Comparison of ENCODE assay signal across 20 cellular contexts in the genomic region with DNA sequence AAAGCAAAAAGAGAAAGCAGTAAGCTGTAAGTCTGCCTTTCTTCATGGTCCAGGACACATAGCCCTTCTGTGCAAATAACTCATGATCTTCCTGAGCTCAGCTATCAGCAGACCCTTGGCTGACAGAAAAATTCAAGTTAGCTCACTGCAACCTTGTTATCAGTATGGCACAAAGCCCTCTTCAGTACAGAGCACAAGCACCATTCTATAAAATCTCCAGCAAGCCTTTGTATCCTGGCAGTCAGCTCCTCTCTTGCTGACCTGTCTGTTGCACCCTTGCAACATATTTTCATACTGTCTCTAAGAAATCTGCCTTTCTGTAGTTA. TPM values are rescaled to one million over a fixed set of nuclear protein-coding genes. Genes with fewer than 3 reads are reported as not detected.
A peak's percentile ranks its signal among the peaks of the same experiment; 100 is the strongest.
DNase-seq lines count a peak whose midpoint lies in the region; ATAC-seq, FAIRE-seq and TF ChIP-seq lines count a peak whose summit lies in the region.
"Had no signal": no experiment of that assay in that cellular context is flagged by ENCODE, and none has a peak within 500 bp of the region (broad histone marks: within the 10 kb centered on the region; RNA-seq: fewer than 3 reads in every experiment).

No MANE protein-coding gene starts in this region.

- SMC1A ChIA-PET in GM12878 (lab: Charles Lee; ENCODE audit: uncharacterized antibody, unreplicated experiment): interaction anchor here (0.9 to 1.2 kb wide), 4 partner anchors 9 to 74 kb away, joined by 3 to 4 read pairs (median 4); no protein-coding TSS in a partner anchor

- no peak for TF ChIP-seq POLR2A in GM12878 (IDR thresholded peaks at IDR 0.05; ENCODE audit: low read depth, low read length)

- peaks cover 48% of the 10 kb centered on the region for H3K79me2 ChIP-seq in GM12878 (ENCODE audit: control insufficient read depth, insufficient read depth, low read length)

- H4K20me1 ChIP-seq in GM12878 (ENCODE audit: control insufficient read depth, insufficient read depth): no peaks in the 10 kb centered on the region

- no peak for TF ChIP-seq EP300 in GM12878 (IDR thresholded peaks at IDR 0.05; ENCODE audit: borderline replicate concordance in 1 of 2, control insufficient read depth in 1 of 2, low read depth in 2 of 2, low read length in 2 of 2)

- H3K4me3 ChIP-seq in HUES64 (ENCODE audit: low read length) (no peak overlapping the region), GM12878 (no peak overlapping the region)
- H3K4me3 ChIP-seq in effector memory CD4-positive, alpha-beta T cell (ENCODE audit: insufficient read depth, low read depth, low read length, poor library complexity, severe bottlenecking): no peak overlapping the region
- H3K4me3 ChIP-seq: skin epidermis, tibial nerve had no signal

- RAD21 ChIA-PET in GM12878 (lab: Charles Lee; ENCODE audit: unreplicated experiment): interaction anchor here (1.0 to 1.2 kb wide), 2 partner anchors 14 to 30 kb away, joined by 3 read pairs; a partner anchor contains a TSS

- TF ChIP-seq RAD21 in GM12878 (IDR thresholded peaks at IDR 0.05; ENCODE audit: insufficient read depth, low read depth, low read length): no peak

- H3K36me3 ChIP-seq in HUES64 (ENCODE audit: insufficient read depth, low read length) (no peaks in the 10 kb centered on the region), GM12878 (ENCODE audit: control insufficient read depth in 2 of 2, insufficient read depth in 2 of 2, low read length in 1 of 2) (peaks cover 0 to 2% of the 10 kb centered on the region in 2 experiments; a peak in 1 of 4 replicates)
- no peaks in the 10 kb centered on the region for H3K36me3 ChIP-seq in effector memory CD4-positive, alpha-beta T cell (ENCODE audit: control insufficient read depth, insufficient read depth, low read length)
- H3K36me3 ChIP-seq: BE2C, tibial nerve had no signal

- intact Hi-C loops in GM12878 (cut with micrococcal nuclease; ENCODE audit: unreplicated experiment): no loop called here

- in situ Hi-C loops in Caki2 (cut with HindIII; ENCODE audit: low pct_unique_long_range_greater_than_20kb, low sequenced_read_pairs) (no loop called here), GM12878 (cut with MboI) (no loop called here)

- FAIRE-seq in GM12878 (lab: Jason Lieb, UNC): no peak
- FAIRE-seq: bronchial epithelial cell had no signal

- H3K27me3 ChIP-seq in HUES64 (ENCODE audit: insufficient read depth, low read length) (no peaks in the 10 kb centered on the region), GM12878 (replicated peaks in 1 of 2; ENCODE audit: control insufficient read depth in 2 of 2, insufficient read depth in 2 of 2, low read length in 1 of 2) (no peaks in the 10 kb centered on the region)
- H3K27me3 ChIP-seq in effector memory CD4-positive, alpha-beta T cell (replicated peaks; ENCODE audit: control insufficient read depth, insufficient read depth, low read length, poor library complexity, severe bottlenecking): no peaks in the 10 kb centered on the region
- H3K27me3 ChIP-seq: BE2C, tibial nerve had no signal

- CTCF ChIA-PET in GM12878 (lab: Yijun Ruan, JAX): no interaction called here

- no peak for TF ChIP-seq CTCF in GM12878 (IDR thresholded peaks at IDR 0.05 in 2 of 3, conservative IDR thresholded peaks at IDR 0.05 in 1 of 3; ENCODE audit: control insufficient read depth in 2 of 3, extremely low read depth in 1 of 3, insufficient read depth in 1 of 3, low read depth in 3 of 3, low read length in 3 of 3)

- ATAC-seq in GM12878 (peak; percentile 12; the same call in 2 of the 3 replicates), left lobe of liver (peak; percentile 45)
- ATAC-seq: left colon, PC-3, SK-N-SH treated with all-trans-retinoic acid at 6 μM for 48 hours had no signal

- peak; percentile 7 for DNase-seq in Caki2 (ENCODE audit: low read depth)
- DNase-seq in GM12878 (ENCODE audit: low read depth, low spot score): no peak
- DNase-seq in left lobe of liver (ENCODE audit: low spot score): no peak
- no peak for DNase-seq in NOMO-1 treated with dmso at 0.1 percent for 144 hours (lab: John Stamatoyannopoulos, UW; ENCODE audit: unreplicated experiment)
- no peak for DNase-seq in effector memory CD4-positive, alpha-beta T cell
- no peak for DNase-seq in NCI-H524 (lab: John Stamatoyannopoulos, UW)
- no peak for DNase-seq in activated CD4-positive, CD25-positive, alpha-beta regulatory T cell (lab: John Stamatoyannopoulos, UW)
- DNase-seq: activated naive CD4-positive, alpha-beta T cell treated with Interleukin-2 at 50 U/mL for 16 hours; BE2C; left colon; NCI-H2029; NCI-H524 treated with DMSO at 0.1 percent for 48 hours; PC-3; stimulated activated CD4-positive, alpha-beta T cell treated with anti-CD3 and anti-CD28 coated beads, Interleukin-4, amount 100 ng/mL, for 4 hours had no signal

- no peak overlapping the region for H3K4me2 ChIP-seq in GM12878 (ENCODE audit: control insufficient read depth, insufficient read depth)

- H3K27ac ChIP-seq in HUES64 (ENCODE audit: low read depth, low read length) (0 out of 2 replicates have a peak overlapping the region, but pooled peaks have one; percentile 13), GM12878 (ENCODE audit: control insufficient read depth, insufficient read depth) (no peak overlapping the region)
- no peak overlapping the region for H3K27ac ChIP-seq in effector memory CD4-positive, alpha-beta T cell (ENCODE audit: insufficient read depth, low read length, poor library complexity, severe bottlenecking)
- H3K27ac ChIP-seq: parathyroid adenoma, skin epidermis, tibial nerve had no signal

- POLR2A ChIA-PET in GM12878 (lab: Charles Lee): no interaction called here

- BruUV-seq in GM12878 (replicated peaks; lab: Mats Ljungman, UMichigan): no TSS peak

- H3K4me1 ChIP-seq in HUES64 (ENCODE audit: insufficient read depth, low read length) (peaks cover 36% of the 10 kb centered on the region), GM12878 (ENCODE audit: control insufficient read depth, insufficient read depth, low read length) (peaks cover 6% of the 10 kb centered on the region; the same call in 1 of the 2 replicates)
- no peaks in the 10 kb centered on the region for H3K4me1 ChIP-seq in effector memory CD4-positive, alpha-beta T cell (ENCODE audit: control insufficient read depth, insufficient read depth, low read length, poor library complexity, severe bottlenecking)
- H3K4me1 ChIP-seq: BE2C, parathyroid adenoma had no signal

- no peaks in the 10 kb centered on the region for H3K9me3 ChIP-seq in HUES64 (ENCODE audit: insufficient read depth, low read depth, low read length)
- H3K9me3 ChIP-seq in GM12878 (replicated peaks; ENCODE audit: control insufficient read depth, insufficient read depth, low read length): no peaks in the 10 kb centered on the region
- H3K9me3 ChIP-seq in effector memory CD4-positive, alpha-beta T cell (ENCODE audit: control insufficient read depth, low read length): no peaks in the 10 kb centered on the region
- H3K9me3 ChIP-seq: BE2C, tibial nerve had no signal

- H3K9ac ChIP-seq in HUES64 (ENCODE audit: low read depth, low read length): no peak overlapping the region
- no peak overlapping the region for H3K9ac ChIP-seq in GM12878 (ENCODE audit: control insufficient read depth, insufficient read depth, low read length)
- H3K9ac ChIP-seq: parathyroid adenoma had no signal

- H2AFZ ChIP-seq in GM12878 (ENCODE audit: control insufficient read depth, low read depth, low read length): no peak overlapping the region
- H2AFZ ChIP-seq: parathyroid adenoma had no signal

TF ChIP-seq in GM12878, 131 proteins besides CTCF, POLR2A, EP300 and RAD21 (continues in another document):
- no peak for TF ChIP-seq ZNF24 (IDR thresholded peaks at IDR 0.05)
- TF ChIP-seq, protein P1, sequence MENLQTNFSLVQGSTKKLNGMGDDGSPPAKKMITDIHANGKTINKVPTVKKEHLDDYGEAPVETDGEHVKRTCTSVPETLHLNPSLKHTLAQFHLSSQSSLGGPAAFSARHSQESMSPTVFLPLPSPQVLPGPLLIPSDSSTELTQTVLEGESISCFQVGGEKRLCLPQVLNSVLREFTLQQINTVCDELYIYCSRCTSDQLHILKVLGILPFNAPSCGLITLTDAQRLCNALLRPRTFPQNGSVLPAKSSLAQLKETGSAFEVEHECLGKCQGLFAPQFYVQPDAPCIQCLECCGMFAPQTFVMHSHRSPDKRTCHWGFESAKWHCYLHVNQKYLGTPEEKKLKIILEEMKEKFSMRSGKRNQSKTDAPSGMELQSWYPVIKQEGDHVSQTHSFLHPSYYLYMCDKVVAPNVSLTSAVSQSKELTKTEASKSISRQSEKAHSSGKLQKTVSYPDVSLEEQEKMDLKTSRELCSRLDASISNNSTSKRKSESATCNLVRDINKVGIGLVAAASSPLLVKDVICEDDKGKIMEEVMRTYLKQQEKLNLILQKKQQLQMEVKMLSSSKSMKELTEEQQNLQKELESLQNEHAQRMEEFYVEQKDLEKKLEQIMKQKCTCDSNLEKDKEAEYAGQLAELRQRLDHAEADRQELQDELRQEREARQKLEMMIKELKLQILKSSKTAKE (IDR thresholded peaks at IDR 0.05; ENCODE audit: low read depth, poor library complexity, severe bottlenecking): no peak

RNA-seq across cellular contexts. Expression of a gene that starts 29.4 kb away (rescaled TPM):
- 3.9 and 4.1 TPM in 2 replicates for total RNA-seq in Caki2 (2014; rRNA removed; shearing (Covaris generic); ENCODE audit: low replicate concordance)
- polyA plus RNA-seq in HUES64 (2013, experiment 1 of 2): 27.2 TPM
- 27.8 TPM for polyA plus RNA-seq in HUES64 (2013, experiment 2 of 2)
- 22.8 and 24.8 TPM in 2 replicates for total RNA-seq in GM12878 (2013; cell fraction: nucleolus; rRNA removed)
- 3.1 and 3.2 TPM in 2 replicates for total RNA-seq in GM12878 (2014; rRNA removed)
- 4.6 and 4.7 TPM in 2 replicates for total RNA-seq in GM12878 (2014; rRNA removed; fragmentation: Illumina TruSeq; extraction: Trizol)
- total RNA-seq in GM12878 (2021): 6.4 and 6.5 TPM in 2 replicates
- 1.3 TPM for polyA plus RNA-seq in GM12878 (2011; ENCODE audit: low read depth)
- polyA plus RNA-seq in GM12878 (2011; rRNA removed): 4.0 and 5.5 TPM in 2 replicates
- polyA plus RNA-seq in GM12878 (2011; cell fraction: cytosol; rRNA removed): 1.6 and 1.9 TPM in 2 replicates
- polyA plus RNA-seq in GM12878 (2011; cell fraction: nucleus; rRNA removed): 7.0 and 7.3 TPM in 2 replicates
- 2.7 and 3.3 TPM in 2 replicates for polyA plus RNA-seq in GM12878 (2012)
- 4.3 and 6.4 TPM in 2 replicates for polyA plus RNA-seq in GM12878 (2014; fragmentation: Illumina TruSeq; extraction: Trizol)
- 1 to 10 TPM; 2.0 to 2.1 TPM for polyA plus RNA-seq in GM12878 (2014; fragmentation: Nextera tagmentation; extraction: Ambion mirVana)
- 3.0 and 3.2 TPM in 2 replicates for polyA plus RNA-seq in GM12878 (2014; rRNA removed)
- polyA plus RNA-seq in GM12878 (2016; fragmentation: Nextera tagmentation; extraction: Ambion mirVana): 1 to 10 TPM; 3.5 TPM
- polyA minus RNA-seq in GM12878 (2011; rRNA and poly(A)+ RNA removed): 3.7 and 4.4 TPM in 2 replicates
- 2.1 and 3.5 TPM in 2 replicates for polyA minus RNA-seq in GM12878 (2011; cell fraction: cytosol; rRNA and poly(A)+ RNA removed)
- 17.9 and 30.2 TPM in 2 replicates for polyA minus RNA-seq in GM12878 (2011; cell fraction: nucleus; rRNA and poly(A)+ RNA removed)
- total RNA-seq in left lobe of liver: 19.6 TPM
